Comparison of ENCODE assay signal across 30 cellular contexts in the genomic region with DNA sequence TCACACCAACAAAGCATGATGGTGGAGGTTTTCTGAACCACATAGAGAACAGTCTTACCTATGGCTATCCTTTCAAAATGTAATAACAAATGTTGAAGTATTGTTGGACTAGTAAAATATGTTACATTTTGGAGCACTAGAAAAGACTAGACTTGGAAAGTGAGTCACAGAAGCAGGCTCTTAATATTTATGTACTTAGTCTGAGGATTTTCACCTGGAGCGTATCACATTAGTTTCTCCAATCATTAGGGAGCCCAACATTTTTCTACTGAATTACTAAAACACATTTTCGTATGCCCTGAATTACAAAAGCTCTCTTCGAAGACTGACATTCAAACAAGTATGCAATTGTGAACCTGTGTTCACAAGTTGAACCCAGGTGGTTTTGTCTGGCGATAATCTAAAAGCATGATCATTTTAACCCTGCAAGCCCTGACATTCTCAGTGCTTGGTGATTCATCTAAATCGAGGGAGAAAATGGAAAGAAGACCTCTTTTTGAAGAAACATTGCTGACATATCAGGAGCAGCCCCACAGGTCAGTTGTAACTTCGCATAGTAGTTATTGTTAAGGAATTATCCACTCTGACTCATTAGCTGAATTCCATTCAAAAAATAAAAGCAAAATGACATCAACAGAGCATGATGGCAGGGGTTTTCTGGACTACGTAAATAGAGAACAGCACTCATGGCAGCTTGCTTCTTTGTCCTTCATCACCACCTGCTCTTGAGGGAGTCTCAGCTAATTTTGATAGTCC.
A peak's percentile ranks its signal among the peaks of the same experiment; 100 is the strongest.
DNase-seq lines count a peak whose midpoint lies in the region; ATAC-seq and TF ChIP-seq lines count a peak whose summit lies in the region.
"Had no signal": no experiment of that assay in that cellular context is flagged by ENCODE, and none has a peak within 500 bp of the region (broad histone marks: within the 10 kb centered on the region; RNA-seq: fewer than 3 reads in every experiment).

No MANE protein-coding gene starts in this region.

- H3K4me2 ChIP-seq in SK-N-SH (no peak overlapping the region), smooth muscle cell (peak overlapping the region; percentile 3)

- H4K20me1 ChIP-seq in SK-N-SH (ENCODE audit: insufficient read depth) (no peaks in the 10 kb centered on the region), smooth muscle cell (ENCODE audit: low read depth) (no peaks in the 10 kb centered on the region)

- CTCF ChIA-PET in SK-N-SH (lab: Yijun Ruan, JAX), result no interaction called here

- peaks cover 3% of the 10 kb centered on the region for H3F3A ChIP-seq in SK-N-SH (replicated peaks; ENCODE audit: insufficient read depth)
- no peaks in the 10 kb centered on the region for H3F3A ChIP-seq in smooth muscle cell (ENCODE audit: low read depth)

- H3K27me3 ChIP-seq in SK-N-SH (ENCODE audit: insufficient read depth), result no peaks in the 10 kb centered on the region
- H3K27me3 ChIP-seq in smooth muscle cell (ENCODE audit: low read depth), result no peaks in the 10 kb centered on the region
- no peaks in the 10 kb centered on the region for H3K27me3 ChIP-seq in heart left ventricle
- H3K27me3 ChIP-seq: gastroesophageal sphincter, ovary, stomach, thyroid gland had no signal

- no peak for TF ChIP-seq CTCF in SK-N-SH (IDR thresholded peaks at IDR 0.05)
- no peak for TF ChIP-seq CTCF in astrocyte of the spinal cord (IDR thresholded peaks at IDR 0.05; ENCODE audit: low read depth, low read length)
- TF ChIP-seq CTCF in fibroblast of the aortic adventitia (IDR thresholded peaks at IDR 0.05; ENCODE audit: insufficient read depth, low read length), result no peak
- TF ChIP-seq CTCF in smooth muscle cell (IDR thresholded peaks at IDR 0.05; ENCODE audit: borderline replicate concordance, insufficient read depth, poor library complexity, severe bottlenecking), result no peak
- no peak for TF ChIP-seq CTCF in heart left ventricle (IDR thresholded peaks at IDR 0.05)

- H3K4me3 ChIP-seq in SK-N-SH (ENCODE audit: low read depth in 2 of 2, low read length in 1 of 2), result no peak overlapping the region
- no peak overlapping the region for H3K4me3 ChIP-seq in astrocyte of the spinal cord (ENCODE audit: low read depth, low read length)
- no peak overlapping the region for H3K4me3 ChIP-seq in fibroblast of the aortic adventitia (ENCODE audit: low read depth, low read length)
- no peak overlapping the region for H3K4me3 ChIP-seq in smooth muscle cell
- H3K4me3 ChIP-seq in heart left ventricle, result no peak overlapping the region
- H3K4me3 ChIP-seq: gastroesophageal sphincter, ovary, skin epidermis, stomach, thyroid gland had no signal

- intact Hi-C loops in heart left ventricle (cut with DNase I), result no loop called here

- H3K27ac ChIP-seq in SK-N-SH (ENCODE audit: low read depth in 2 of 2, low read length in 1 of 2) (no peak overlapping the region), smooth muscle cell (ENCODE audit: low read depth) (peak overlapping the region; percentile 50), heart left ventricle (no peak overlapping the region)
- H3K27ac ChIP-seq: gastroesophageal sphincter, HL-60, ovary, skin epidermis, stomach, thyroid gland, WERI-Rb-1 had no signal

- H3K4me1 ChIP-seq in SK-N-SH (ENCODE audit: control insufficient read depth in 1 of 2, insufficient read depth in 2 of 2, low read depth in 1 of 2, low read length in 1 of 2) (no peaks in the 10 kb centered on the region; a peak in 2 of 4 replicates), smooth muscle cell (ENCODE audit: low read depth) (no peaks in the 10 kb centered on the region), heart left ventricle (no peaks in the 10 kb centered on the region)
- H3K4me1 ChIP-seq: gastroesophageal sphincter had no signal

- no peak overlapping the region for H3K9ac ChIP-seq in SK-N-SH
- H3K9ac ChIP-seq in smooth muscle cell (ENCODE audit: low read depth), result no peak overlapping the region

- WGBS in SK-N-SH (ENCODE audit: low lambda C conversion rate), result 81% methylated on average over 7 of the region's 7 CpGs
- 77% methylated on average over 7 of the region's 7 CpGs for WGBS in smooth muscle cell (ENCODE audit: low lambda C conversion rate)
- WGBS in heart left ventricle, 4 donors, result 80 to 89% (median 84%) methylated on average over 7 of the region's 7 CpGs

- ATAC-seq in SK-N-SH treated with all-trans-retinoic acid at 6 μM for 48 hours (no peak), heart left ventricle (no peak), GM18909 (IDR thresholded peaks at IDR 0.05; ENCODE audit: poor library complexity, unreplicated experiment) (no peak)
- ATAC-seq: activated T-cell treated with anti-CD3 and anti-CD28 coated beads, Interleukin-2, amount 50 U/mL, for 4 hours; gastroesophageal sphincter; HepG2; left ventricle myocardium superior; natural killer cell treated with Interleukin-12 subunit alpha and Interleukin-12 subunit beta and Interleukin-15 and Interleukin-18, amount 100 ng/mL, for 72 hours; Right ventricle myocardium inferior had no signal

- DNase-seq in SK-N-SH, result no peak
- DNase-seq in astrocyte of the spinal cord (ENCODE audit: low read depth, low spot score), result peak; percentile 29
- DNase-seq in fibroblast of the aortic adventitia (ENCODE audit: low read depth), result peak; percentile 16
- DNase-seq in smooth muscle cell (lab: John Stamatoyannopoulos, UW; ENCODE audit: unreplicated experiment), result no peak
- no peak for DNase-seq in heart left ventricle
- no peak for DNase-seq in T-helper 9 cell
- DNase-seq: 8988T; activated CD4-positive, alpha-beta T cell treated with anti-CD3 and anti-CD28 coated beads, Interleukin-2, amount 50 U/mL, for 1 hour; activated naive CD4-positive, alpha-beta T cell; activated T-cell treated with anti-CD3 and anti-CD28 coated beads, Interleukin-2, amount 50 U/mL, for 4 hours; AML-193; DMS79; effector CD8-positive, alpha-beta T cell; erythroblast; Kasumi-1; left ventricle myocardium superior; ovary; stimulated activated CD4-positive, alpha-beta T cell treated with anti-CD3 and anti-CD28 coated beads, Interleukin-2, amount 100 ng/mL, for 24 hours; stomach; T1000; thyroid gland; WERI-Rb-1 had no signal

- no peak for TF ChIP-seq EP300 in SK-N-SH (IDR thresholded peaks at IDR 0.05; ENCODE audit: borderline replicate concordance in 1 of 2, low read depth in 1 of 2, low read length in 1 of 2)

- POLR2A ChIA-PET in SK-N-SH (lab: Yijun Ruan, JAX), result no interaction called here

- H3K9me2 ChIP-seq in SK-N-SH, result no peaks in the 10 kb centered on the region

- TF ChIP-seq POLR2A in heart left ventricle (IDR thresholded peaks at IDR 0.05), result no peak

- in situ Hi-C loops in astrocyte of the spinal cord (cut with HindIII; ENCODE audit: low sequenced_read_pairs), result no loop called here

- H3K36me3 ChIP-seq in SK-N-SH (replicated peaks in 1 of 2; ENCODE audit: control insufficient read depth in 1 of 2, insufficient read depth in 2 of 2, low read length in 1 of 2), result no peaks in the 10 kb centered on the region
- no peaks in the 10 kb centered on the region for H3K36me3 ChIP-seq in smooth muscle cell (ENCODE audit: low read depth)
- H3K36me3 ChIP-seq in heart left ventricle, result no peaks in the 10 kb centered on the region
- H3K36me3 ChIP-seq: gastroesophageal sphincter, ovary, stomach, thyroid gland, WERI-Rb-1 had no signal

- H3K9me3 ChIP-seq in SK-N-SH, result no peaks in the 10 kb centered on the region
- no peaks in the 10 kb centered on the region for H3K9me3 ChIP-seq in smooth muscle cell (replicated peaks; ENCODE audit: low read depth)
- H3K9me3 ChIP-seq in heart left ventricle, result no peaks in the 10 kb centered on the region
- H3K9me3 ChIP-seq: gastroesophageal sphincter, ovary, stomach, thyroid gland had no signal

- TF ChIP-seq RAD21 in SK-N-SH (IDR thresholded peaks at IDR 0.05; ENCODE audit: low read length), result no peak

- peak overlapping the region; percentile 21; the same call in 1 of the 2 replicates for H2AFZ ChIP-seq in SK-N-SH (ENCODE audit: low read depth)
- H2AFZ ChIP-seq in smooth muscle cell (ENCODE audit: low read depth), result peak overlapping the region; percentile 54

- H3K79me2 ChIP-seq in SK-N-SH (ENCODE audit: insufficient read depth) (no peaks in the 10 kb centered on the region), smooth muscle cell (ENCODE audit: low read depth) (no peaks in the 10 kb centered on the region)

TF ChIP-seq in SK-N-SH, 30 proteins besides CTCF, POLR2A, EP300 and RAD21:
- 0 out of 2 replicates have a peak, but pooled peaks have one; percentile 10 for TF ChIP-seq TCF12 (IDR thresholded peaks at IDR 0.05)
- no peak for TF ChIP-seq NFIC (IDR thresholded peaks at IDR 0.05; ENCODE audit: borderline replicate concordance)
TF ChIP-seq in SK-N-SH: peak in this region for 1.

TF ChIP-seq in SK-N-SH treated with all-trans-retinoic acid at 6 μM for 48 hours, 23 proteins besides CTCF, POLR2A, EP300 and RAD21 (continues in another document):
- no peak for TF ChIP-seq ZNF565 (CRISPR knock-in tag; conservative IDR thresholded peaks at IDR 0.05; ENCODE audit: low read depth)
- TF ChIP-seq, protein P1, sequence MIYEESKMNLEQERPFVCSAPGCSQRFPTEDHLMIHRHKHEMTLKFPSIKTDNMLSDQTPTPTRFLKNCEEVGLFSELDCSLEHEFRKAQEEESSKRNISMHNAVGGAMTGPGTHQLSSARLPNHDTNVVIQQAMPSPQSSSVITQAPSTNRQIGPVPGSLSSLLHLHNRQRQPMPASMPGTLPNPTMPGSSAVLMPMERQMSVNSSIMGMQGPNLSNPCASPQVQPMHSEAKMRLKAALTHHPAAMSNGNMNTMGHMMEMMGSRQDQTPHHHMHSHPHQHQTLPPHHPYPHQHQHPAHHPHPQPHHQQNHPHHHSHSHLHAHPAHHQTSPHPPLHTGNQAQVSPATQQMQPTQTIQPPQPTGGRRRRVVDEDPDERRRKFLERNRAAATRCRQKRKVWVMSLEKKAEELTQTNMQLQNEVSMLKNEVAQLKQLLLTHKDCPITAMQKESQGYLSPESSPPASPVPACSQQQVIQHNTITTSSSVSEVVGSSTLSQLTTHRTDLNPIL (CRISPR knock-in tag; IDR thresholded peaks at IDR 0.05; ENCODE audit: low read depth), result no peak
- TF ChIP-seq, protein P2, sequence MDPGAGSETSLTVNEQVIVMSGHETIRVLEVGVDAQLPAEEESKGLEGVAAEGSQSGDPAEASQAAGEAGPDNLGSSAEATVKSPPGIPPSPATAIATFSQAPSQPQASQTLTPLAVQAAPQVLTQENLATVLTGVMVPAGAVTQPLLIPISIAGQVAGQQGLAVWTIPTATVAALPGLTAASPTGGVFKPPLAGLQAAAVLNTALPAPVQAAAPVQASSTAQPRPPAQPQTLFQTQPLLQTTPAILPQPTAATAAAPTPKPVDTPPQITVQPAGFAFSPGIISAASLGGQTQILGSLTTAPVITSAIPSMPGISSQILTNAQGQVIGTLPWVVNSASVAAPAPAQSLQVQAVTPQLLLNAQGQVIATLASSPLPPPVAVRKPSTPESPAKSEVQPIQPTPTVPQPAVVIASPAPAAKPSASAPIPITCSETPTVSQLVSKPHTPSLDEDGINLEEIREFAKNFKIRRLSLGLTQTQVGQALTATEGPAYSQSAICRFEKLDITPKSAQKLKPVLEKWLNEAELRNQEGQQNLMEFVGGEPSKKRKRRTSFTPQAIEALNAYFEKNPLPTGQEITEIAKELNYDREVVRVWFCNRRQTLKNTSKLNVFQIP (CRISPR knock-in tag; IDR thresholded peaks at IDR 0.05; ENCODE audit: borderline replicate concordance, low read depth), result no peak
- TF ChIP-seq ZFP3 (CRISPR knock-in tag; IDR thresholded peaks at IDR 0.05), result no peak

Comparison
In these comparisons a context has a peak if more than half of its experiments do, and no peak if none do; other contexts are left out.
1. DNase-seq: peak in astrocyte of the spinal cord (single experiment) and fibroblast of the aortic adventitia (single experiment); none in SK-N-SH (single experiment), smooth muscle cell (single experiment), heart left ventricle (0 of 5) and T-helper 9 cell (single experiment).